In the genomic region with DNA sequence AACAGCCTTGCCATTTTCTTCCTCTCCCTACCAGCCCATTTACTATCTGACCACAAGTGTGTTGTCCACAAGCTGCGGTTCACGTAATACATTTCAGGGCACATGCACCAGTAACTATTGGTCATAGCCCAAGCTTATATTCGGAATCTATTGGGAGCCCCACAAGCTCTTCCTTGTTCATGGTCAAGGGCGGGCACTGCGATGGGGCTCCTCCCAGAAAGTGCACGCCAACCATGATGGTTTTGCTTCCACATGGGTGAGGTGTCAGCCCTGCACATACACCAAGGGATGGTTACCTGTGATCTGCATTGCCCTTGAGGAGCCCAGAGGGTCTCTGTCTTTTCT, we compare ENCODE assay signal across 1 cellular context.
TF ChIP-seq lines count a peak whose summit lies in the region.

No MANE protein-coding gene starts in this region.

TF ChIP-seq in HCT116, 20 proteins besides CTCF, POLR2A, EP300 and RAD21 (continued from another document):
- TF ChIP-seq REST (IDR thresholded peaks at IDR 0.05; ENCODE audit: low read depth), result no peak
- no peak for TF ChIP-seq EGR1 (IDR thresholded peaks at IDR 0.05; ENCODE audit: low read depth)
- no peak for TF ChIP-seq POLR2AphosphoS5 (IDR thresholded peaks at IDR 0.05; ENCODE audit: low read depth, low read length)
- TF ChIP-seq SRF (IDR thresholded peaks at IDR 0.05; ENCODE audit: low read depth), result no peak
- TF ChIP-seq TCF7L2 (IDR thresholded peaks at IDR 0.05; ENCODE audit: borderline replicate concordance, extremely low read depth, insufficient read depth, insufficient read length), result no peak
